8 cellular contexts compared by ENCODE assay signal in the genomic region with DNA sequence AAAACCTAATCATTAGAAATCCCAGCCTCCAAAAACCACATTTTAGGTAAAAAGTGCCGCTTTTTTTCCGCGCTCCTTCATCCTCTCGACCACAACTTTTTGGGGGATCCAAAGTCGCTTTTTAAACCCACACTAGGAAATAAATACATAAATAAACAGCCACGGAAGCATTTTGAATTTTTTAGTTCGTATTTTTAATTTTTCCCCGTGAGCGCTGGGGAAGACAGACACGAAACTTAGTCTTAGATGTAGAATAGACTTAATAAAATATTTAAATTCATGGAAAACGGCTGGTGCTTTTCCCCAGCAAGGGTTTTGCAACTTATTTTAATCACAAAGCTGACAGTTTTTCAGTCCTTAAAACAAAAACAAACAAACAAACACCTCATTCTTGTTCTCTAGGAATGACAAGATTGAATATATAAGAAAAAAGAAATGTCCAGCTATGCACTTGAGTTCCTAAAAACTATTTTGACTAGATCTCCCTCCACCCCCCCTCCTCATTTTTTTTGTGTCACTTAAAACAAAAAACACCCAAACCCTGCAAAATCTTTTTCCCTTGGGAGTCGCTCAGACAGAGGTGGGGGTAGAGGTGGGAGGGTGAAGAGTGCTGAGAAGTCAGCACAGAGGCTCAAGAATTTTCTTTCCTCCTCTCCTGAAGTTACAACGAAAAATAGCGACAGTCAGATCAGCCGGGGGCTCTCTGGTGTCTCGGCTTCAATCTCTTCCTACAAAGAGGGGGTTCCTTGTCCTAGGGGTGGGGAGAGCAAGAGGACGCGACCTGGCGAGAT. TPM values are rescaled to one million over a fixed set of nuclear protein-coding genes. Genes with fewer than 3 reads are reported as not detected.
A peak's percentile ranks its signal among the peaks of the same experiment; 100 is the strongest.
DNase-seq lines count a peak whose midpoint lies in the region; ATAC-seq and TF ChIP-seq lines count a peak whose summit lies in the region.

No MANE protein-coding gene starts in this region.

- DNase-seq in activated naive CD4-positive, alpha-beta T cell treated with anti-CD3 and anti-CD28 coated beads for 36 hours: no peak
- no peak for DNase-seq in activated naive CD4-positive, alpha-beta T cell treated with Interleukin-2 at 50 U/mL for 16 hours
- DNase-seq in activated naive CD8-positive, alpha-beta T cell treated with anti-CD3 and anti-CD28 coated beads, Interleukin-2, amount 10 ng/mL, durations not matched to agents 7 days and 5 days: no peak
- DNase-seq in type B pancreatic cell (ENCODE audit: extremely low spot score, unreplicated experiment) (no peak), SIG-M5 treated with dmso at 0.1 percent for 504 hours (lab: John Stamatoyannopoulos, UW; ENCODE audit: unreplicated experiment) (no peak), NAMALWA (ENCODE audit: low spot score) (no peak)

- no peak for TF ChIP-seq CTCF in liver (IDR thresholded peaks at IDR 0.05; ENCODE audit: low read depth, low read length, missing input control)
- TF ChIP-seq CTCF in type B pancreatic cell (conservative IDR thresholded peaks at IDR 0.05): no peak

- H3K27me3 ChIP-seq in liver (ENCODE audit: control insufficient read depth in 4 of 4, insufficient read depth in 4 of 4, low read length in 3 of 4): peaks cover 0 to 18% (median 0%) of the 10 kb centered on the region in 4 donors

- no peak overlapping the region for H3K27ac ChIP-seq in liver (ENCODE audit: low read depth in 1 of 2, low read length in 2 of 2)

- peak overlapping the region in 1 of 2 donors; percentile 19 for H3K9ac ChIP-seq in liver (ENCODE audit: low read depth in 1 of 2, low read length in 2 of 2)

- intact Hi-C loops in activated naive CD4-positive, alpha-beta T cell treated with anti-CD3 and anti-CD28 coated beads for 36 hours (cut with micrococcal nuclease): loop anchor here (1.0 to 5.0 kb wide), 11 partner anchors 44 to 791 kb away; a partner anchor contains a TSS

- no peak for TF ChIP-seq RAD21 in liver (IDR thresholded peaks at IDR 0.05)

- WGBS in liver: 11% methylated on average over 19 of the region's 19 CpGs

- CTCF ChIA-PET in activated naive CD4-positive, alpha-beta T cell treated with anti-CD3 and anti-CD28 coated beads for 36 hours (lab: Charles Lee): interaction anchor here (0.9 to 3.5 kb wide), 5 partner anchors 15 to 502 kb away, joined by 3 to 19 read pairs (median 4); no protein-coding TSS in a partner anchor

- no peaks in the 10 kb centered on the region for H3K36me3 ChIP-seq in liver (ENCODE audit: control insufficient read depth in 4 of 4, insufficient read depth in 3 of 4, low read depth in 1 of 4, low read length in 3 of 4)

- no peaks in the 10 kb centered on the region for H3K9me3 ChIP-seq in liver (ENCODE audit: control insufficient read depth in 4 of 4, low read length in 3 of 4)

- POLR2A ChIA-PET in activated naive CD8-positive, alpha-beta T cell treated with anti-CD3 and anti-CD28 coated beads, Interleukin-2, amount 10 ng/mL, durations not matched to agents 7 days and 5 days (lab: Charles Lee): interaction anchor here (1.3 kb wide), 1 partner anchor 43 kb away, joined by 6 read pairs; a partner anchor contains a TSS

- no peaks in the 10 kb centered on the region for H3K36me3 Mint-ChIP-seq in activated naive CD4-positive, alpha-beta T cell treated with anti-CD3 and anti-CD28 coated beads for 36 hours (ENCODE audit: low read depth)
- H3K36me3 Mint-ChIP-seq in activated naive CD8-positive, alpha-beta T cell treated with anti-CD3 and anti-CD28 coated beads, Interleukin-2, amount 10 ng/mL, durations not matched to agents 7 days and 5 days: no peaks in the 10 kb centered on the region
- no peaks in the 10 kb centered on the region for H3K36me3 Mint-ChIP-seq in type B pancreatic cell

- H3K4me3 Mint-ChIP-seq in activated naive CD4-positive, alpha-beta T cell treated with anti-CD3 and anti-CD28 coated beads for 36 hours: peak overlapping the region; percentile 93
- H3K4me3 Mint-ChIP-seq in activated naive CD8-positive, alpha-beta T cell treated with anti-CD3 and anti-CD28 coated beads, Interleukin-2, amount 10 ng/mL, durations not matched to agents 7 days and 5 days: peak overlapping the region; percentile 85
- peak overlapping the region; percentile 96 for H3K4me3 Mint-ChIP-seq in type B pancreatic cell

- peaks cover 13% of the 10 kb centered on the region for H3K27me3 Mint-ChIP-seq in activated naive CD4-positive, alpha-beta T cell treated with anti-CD3 and anti-CD28 coated beads for 36 hours (ENCODE audit: low read depth)
- peaks cover 42% of the 10 kb centered on the region for H3K27me3 Mint-ChIP-seq in activated naive CD8-positive, alpha-beta T cell treated with anti-CD3 and anti-CD28 coated beads, Interleukin-2, amount 10 ng/mL, durations not matched to agents 7 days and 5 days
- peaks cover 85% of the 10 kb centered on the region for H3K27me3 Mint-ChIP-seq in type B pancreatic cell

- peak overlapping the region in 2 of 3 donors; percentile 25 to 58 for H3K4me3 ChIP-seq in liver (ENCODE audit: low read depth in 1 of 3, low read length in 3 of 3)

- peaks cover 35% of the 10 kb centered on the region for H3K4me1 Mint-ChIP-seq in activated naive CD4-positive, alpha-beta T cell treated with anti-CD3 and anti-CD28 coated beads for 36 hours (ENCODE audit: low read depth)
- H3K4me1 Mint-ChIP-seq in activated naive CD8-positive, alpha-beta T cell treated with anti-CD3 and anti-CD28 coated beads, Interleukin-2, amount 10 ng/mL, durations not matched to agents 7 days and 5 days: peaks cover 31% of the 10 kb centered on the region
- peaks cover 29% of the 10 kb centered on the region for H3K4me1 Mint-ChIP-seq in type B pancreatic cell (ENCODE audit: unreplicated experiment)

- peak overlapping the region; percentile 81 for H3K27ac Mint-ChIP-seq in activated naive CD4-positive, alpha-beta T cell treated with anti-CD3 and anti-CD28 coated beads for 36 hours
- H3K27ac Mint-ChIP-seq in activated naive CD8-positive, alpha-beta T cell treated with anti-CD3 and anti-CD28 coated beads, Interleukin-2, amount 10 ng/mL, durations not matched to agents 7 days and 5 days: peak overlapping the region; percentile 60
- H3K27ac Mint-ChIP-seq in type B pancreatic cell: peak overlapping the region; percentile 80

- no peaks in the 10 kb centered on the region for H3K9me3 Mint-ChIP-seq in activated naive CD4-positive, alpha-beta T cell treated with anti-CD3 and anti-CD28 coated beads for 36 hours
- no peaks in the 10 kb centered on the region for H3K9me3 Mint-ChIP-seq in activated naive CD8-positive, alpha-beta T cell treated with anti-CD3 and anti-CD28 coated beads, Interleukin-2, amount 10 ng/mL, durations not matched to agents 7 days and 5 days
- no peaks in the 10 kb centered on the region for H3K9me3 Mint-ChIP-seq in type B pancreatic cell

- no peak for ATAC-seq in activated naive CD8-positive, alpha-beta T cell treated with anti-CD3 and anti-CD28 coated beads, Interleukin-2, amount 10 ng/mL, durations not matched to agents 7 days and 5 days (ENCODE audit: low read depth)
- ATAC-seq in GM19467 (IDR thresholded peaks at IDR 0.05; ENCODE audit: unreplicated experiment): no peak

- peaks cover 25 to 38% (median 31%) of the 10 kb centered on the region in 4 donors for H3K4me1 ChIP-seq in liver (ENCODE audit: control insufficient read depth in 4 of 4, insufficient read depth in 4 of 4, low read length in 3 of 4)

TF ChIP-seq in liver, 16 proteins besides CTCF, POLR2A, EP300 and RAD21:
- TF ChIP-seq, protein P1, sequence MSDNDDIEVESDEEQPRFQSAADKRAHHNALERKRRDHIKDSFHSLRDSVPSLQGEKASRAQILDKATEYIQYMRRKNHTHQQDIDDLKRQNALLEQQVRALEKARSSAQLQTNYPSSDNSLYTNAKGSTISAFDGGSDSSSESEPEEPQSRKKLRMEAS (IDR thresholded peaks at IDR 0.05): no peak
- no peak for TF ChIP-seq NR2F2 (IDR thresholded peaks at IDR 0.05)

RNA-seq across cellular contexts. Expression of a gene that starts 43.4 kb away (rescaled TPM):
- 10 to 100 TPM; 15.7 to 17.9 TPM for total RNA-seq in activated naive CD4-positive, alpha-beta T cell treated with anti-CD3 and anti-CD28 coated beads for 36 hours
- total RNA-seq in activated naive CD8-positive, alpha-beta T cell treated with anti-CD3 and anti-CD28 coated beads, Interleukin-2, amount 10 ng/mL, durations not matched to agents 7 days and 5 days: 10 to 100 TPM; 10.1 to 11.6 TPM
- total RNA-seq in liver (1 to 10 TPM; 1.7 to 4.8 TPM), type B pancreatic cell (ENCODE audit: low replicate concordance) (8.6 and 18.4 TPM in 2 replicates)
- polyA plus RNA-seq in liver: 1 to 10 TPM in 1 of 2 donors, under 1 TPM in 1; 0.85 to 3.1 TPM
